25 cellular contexts compared by ENCODE assay signal in genomic region chr11:103805688-103806009, GRCh38.
DNase-seq lines count a peak whose midpoint lies in the region; ATAC-seq and TF ChIP-seq lines count a peak whose summit lies in the region.
"Had no signal": no experiment of that assay in that cellular context is flagged by ENCODE, and none has a peak within 500 bp of the region (broad histone marks: within the 10 kb centered on the region; RNA-seq: fewer than 3 reads in every experiment).

No MANE protein-coding gene starts in this region.

- H3K4me1 ChIP-seq in left ventricle myocardium inferior (peaks cover 19% of the 10 kb centered on the region), heart right ventricle (peaks cover 0 to 20% (median 9%) of the 10 kb centered on the region in 9 donors), mucosa of descending colon (ENCODE audit: low read depth) (peaks cover 7% of the 10 kb centered on the region)
- H3K4me1 ChIP-seq: colonic mucosa, Peyer's patch had no signal

- no peaks in the 10 kb centered on the region for H3K9me3 ChIP-seq in left ventricle myocardium inferior (replicated peaks)
- no peaks in the 10 kb centered on the region for H3K9me3 ChIP-seq in heart right ventricle
- H3K9me3 ChIP-seq in mucosa of descending colon: no peaks in the 10 kb centered on the region
- H3K9me3 ChIP-seq: colonic mucosa, esophagus squamous epithelium, Peyer's patch, transverse colon had no signal

- H3K4me3 ChIP-seq in left ventricle myocardium inferior (no peak overlapping the region), heart right ventricle (no peak overlapping the region), mucosa of descending colon (no peak overlapping the region)
- H3K4me3 ChIP-seq: colonic mucosa, Peyer's patch, transverse colon had no signal

- H3K27me3 ChIP-seq in left ventricle myocardium inferior (ENCODE audit: low read depth) (no peaks in the 10 kb centered on the region), heart right ventricle (no peaks in the 10 kb centered on the region)
- H3K27me3 ChIP-seq: colonic mucosa, esophagus squamous epithelium, Peyer's patch, transverse colon had no signal

- H3K27ac ChIP-seq in left ventricle myocardium inferior (replicated peaks): peak overlapping the region; percentile 12
- peak overlapping the region in 5 of 10 donors; percentile 2 to 21 (median 17) for H3K27ac ChIP-seq in heart right ventricle
- peak overlapping the region; percentile 30 for H3K27ac ChIP-seq in epithelial cell of prostate
- H3K27ac ChIP-seq: colonic mucosa, KMS-11, Peyer's patch had no signal

- no peak for TF ChIP-seq CTCF in left ventricle myocardium inferior (IDR thresholded peaks at IDR 0.05; ENCODE audit: borderline replicate concordance)
- TF ChIP-seq CTCF in heart right ventricle (IDR thresholded peaks at IDR 0.05): no peak
- TF ChIP-seq CTCF in mucosa of descending colon (IDR thresholded peaks at IDR 0.05): no peak

- DNase-seq in left ventricle myocardium inferior (no peak), heart right ventricle (no peak), epithelial cell of prostate (ENCODE audit: low read depth, low spot score) (no peak), mucosa of descending colon (no peak), hepatic stellate cell (ENCODE audit: low spot score) (no peak), HPDE6-E6E7 (ENCODE audit: extremely low spot score) (no peak), amniotic stem cell (lab: John Stamatoyannopoulos, UW) (no peak), GM03348 (ENCODE audit: low spot score) (no peak)
- DNase-seq: 8988T; activated CD4-positive, alpha-beta T cell treated with anti-CD3 and anti-CD28 coated beads for 1 hour; activated gamma-delta T cell; activated naive CD8-positive, alpha-beta T cell treated with anti-CD3 and anti-CD28 coated beads, Interleukin-2, amount 50 U/mL, for 24 hours; activated T-cell treated with anti-CD3 and anti-CD28 coated beads, Interleukin-2, amount 50 U/mL, for 1 hour; CD8-positive, alpha-beta T cell; effector memory CD8-positive, alpha-beta T cell; esophagus squamous epithelium; left cardiac atrium; natural killer cell; NCI-H526; Peyer's patch; stimulated activated CD4-positive, alpha-beta T cell treated with anti-CD3 and anti-CD28 coated beads, Interleukin-15, amount 100 ng/mL, for 24 hours; T-helper 1 cell; transverse colon had no signal

- intact Hi-C loops in left ventricle myocardium inferior (cut with micrococcal nuclease) (no loop called here), heart right ventricle (cut with DNase I) (no loop called here), mucosa of descending colon (cut with DNase I, micrococcal nuclease) (no loop called here)

- no peak for ATAC-seq in heart right ventricle
- ATAC-seq in mucosa of descending colon: peak; percentile 79
- ATAC-seq: activated naive CD8-positive, alpha-beta T cell treated with anti-CD3 and anti-CD28 coated beads, Interleukin-2, amount 50 U/mL, for 24 hours; CD8-positive, alpha-beta T cell; effector memory CD8-positive, alpha-beta T cell; natural killer cell had no signal

- H3K36me3 ChIP-seq in left ventricle myocardium inferior: no peaks in the 10 kb centered on the region
- no peaks in the 10 kb centered on the region for H3K36me3 ChIP-seq in heart right ventricle
- no peaks in the 10 kb centered on the region for H3K36me3 ChIP-seq in mucosa of descending colon (ENCODE audit: low read depth)
- H3K36me3 ChIP-seq: colonic mucosa, esophagus squamous epithelium, Peyer's patch, transverse colon had no signal
